ENCODE assay signal across 11 cellular contexts in genomic region chr1:111553199-111553598, GRCh38. TPM values are rescaled to one million over a fixed set of nuclear protein-coding genes. Genes with fewer than 3 reads are reported as not detected.
DNase-seq lines count a peak whose midpoint lies in the region; ATAC-seq and TF ChIP-seq lines count a peak whose summit lies in the region.
"Had no signal": no experiment of that assay in that cellular context is flagged by ENCODE, and none has a peak within 500 bp of the region (broad histone marks: within the 10 kb centered on the region; RNA-seq: fewer than 3 reads in every experiment).

No MANE protein-coding gene starts in this region.

- WGBS in transverse colon (ENCODE audit: low coverage in 1 of 2), 2 donors, result 76% methylated on average over 3 of the region's 3 CpGs; no CpG with 5 or more reads in 1 of the 2 donors
- WGBS in lower leg skin, 2 donors, result 81 to 87% methylated on average over 3 of the region's 3 CpGs

- DNase-seq in HCEC 1CT, result peak; percentile 91
- peak; percentile 81 for DNase-seq in fibroblast of villous mesenchyme (ENCODE audit: low read depth)
- DNase-seq in transverse colon, result no peak
- no peak for DNase-seq in GOT3 (lab: John Stamatoyannopoulos, UW)
- DNase-seq in NCI-H1092 (lab: John Stamatoyannopoulos, UW), result no peak
- no peak for DNase-seq in lower leg skin (ENCODE audit: low spot score in 2 of 2)
- DNase-seq: activated B cell treated with CpG ODN at 0.5 μM for 24 hours, NCI-H1694 treated with DMSO at 0.1 percent for 48 hours, psoas muscle had no signal

- intact Hi-C loops in transverse colon (cut with DNase I; ENCODE audit: low total_unique reads) (no loop called here), lower leg skin (cut with DNase I; ENCODE audit: low total_unique reads) (no loop called here)

- TF ChIP-seq POLR2A in transverse colon (IDR thresholded peaks at IDR 0.05) (no peak), lower leg skin (IDR thresholded peaks at IDR 0.05) (no peak)

- no peaks in the 10 kb centered on the region for H3K4me1 ChIP-seq in transverse colon
- H3K4me1 ChIP-seq: psoas muscle had no signal

- peak overlapping the region in 3 of 4 donors; percentile 4 to 60 (median 49) for H3K27ac ChIP-seq in transverse colon
- H3K27ac ChIP-seq: psoas muscle had no signal

- ATAC-seq in SK-N-SH treated with all-trans-retinoic acid at 6 μM for 48 hours, result peak; percentile 96
- ATAC-seq: psoas muscle had no signal

- H3K27me3 ChIP-seq in transverse colon, result no peaks in the 10 kb centered on the region

- peak; percentile 6 for TF ChIP-seq EP300 in transverse colon (IDR thresholded peaks at IDR 0.05; ENCODE audit: low read depth)

- no peak overlapping the region for H3K4me3 ChIP-seq in fibroblast of villous mesenchyme (ENCODE audit: low read depth, low read length)
- no peak overlapping the region for H3K4me3 ChIP-seq in transverse colon
- H3K4me3 ChIP-seq in lower leg skin (ENCODE audit: low read depth, poor library complexity, severe bottlenecking), result no peak overlapping the region
- H3K4me3 ChIP-seq: psoas muscle had no signal

- no peaks in the 10 kb centered on the region for H3K36me3 ChIP-seq in transverse colon

- in situ Hi-C loops in transverse colon (cut with MboI; ENCODE audit: low pct_ligation_motif_present in 1 of 4, low pct_unique_long_range_greater_than_20kb in 1 of 4, low sequenced_read_pairs in 3 of 4), result no loop called here

- H3K9me3 ChIP-seq in transverse colon, result no peaks in the 10 kb centered on the region
- H3K9me3 ChIP-seq: psoas muscle had no signal

- TF ChIP-seq CTCF in fibroblast of villous mesenchyme (IDR thresholded peaks at IDR 0.05; ENCODE audit: insufficient read depth, low read depth, low read length) (no peak), transverse colon (IDR thresholded peaks at IDR 0.05) (no peak), lower leg skin (IDR thresholded peaks at IDR 0.05) (no peak)

TF ChIP-seq in SK-N-SH treated with all-trans-retinoic acid at 6 μM for 48 hours, 23 proteins besides CTCF, POLR2A, EP300 and RAD21:
- TF ChIP-seq SNAI2 (CRISPR knock-in tag; IDR thresholded peaks at IDR 0.05), result no peak
- TF ChIP-seq TOX (CRISPR knock-in tag; IDR thresholded peaks at IDR 0.05; ENCODE audit: borderline replicate concordance), result no peak; the same call in 1 of the 2 replicates
- TF ChIP-seq ISL1 (CRISPR knock-in tag; IDR thresholded peaks at IDR 0.05), result peak; percentile 51

RNA-seq across cellular contexts. Expression of gene ADORA3, which starts 49.8 kb away (rescaled TPM):
- total RNA-seq in fibroblast of villous mesenchyme (not detected in 2 replicates), transverse colon (1 to 10 TPM in 2 of 4 donors, not detected in 2; 2.9 to 5.7 TPM), lower leg skin (1 to 10 TPM in 3 of 4 donors, under 1 TPM in 1; 0.91 to 2.1 (median 1.8) TPM)
- total RNA-seq: activated B cell treated with CpG ODN at 0.5 μM for 24 hours, mesothelial cell of epicardium had no signal

RNA-seq across cellular contexts. Expression of gene TMIGD3, which starts 49.8 kb away (rescaled TPM):
- total RNA-seq in fibroblast of villous mesenchyme (under 0.01 and 0.43 TPM in 2 replicates), transverse colon (under 1 TPM in 2 of 4 donors, not detected in 2; 0.27 to 0.95 TPM), lower leg skin (1 to 10 TPM in 1 of 4 donors, under 1 TPM in 2, not detected in 1; 0.54 to 1.2 (median 0.68) TPM)
- total RNA-seq: activated B cell treated with CpG ODN at 0.5 μM for 24 hours, mesothelial cell of epicardium had no signal

Comparison
In these comparisons a context has a peak if more than half of its experiments do, and no peak if none do; other contexts are left out.
1. DNase-seq: peak in HCEC 1CT (single experiment) and fibroblast of villous mesenchyme (single experiment); none in transverse colon (single experiment), GOT3 (single experiment), NCI-H1092 (single experiment) and lower leg skin (0 of 2).